Comparison of ENCODE assay signal across 9 cellular contexts in the genomic region with DNA sequence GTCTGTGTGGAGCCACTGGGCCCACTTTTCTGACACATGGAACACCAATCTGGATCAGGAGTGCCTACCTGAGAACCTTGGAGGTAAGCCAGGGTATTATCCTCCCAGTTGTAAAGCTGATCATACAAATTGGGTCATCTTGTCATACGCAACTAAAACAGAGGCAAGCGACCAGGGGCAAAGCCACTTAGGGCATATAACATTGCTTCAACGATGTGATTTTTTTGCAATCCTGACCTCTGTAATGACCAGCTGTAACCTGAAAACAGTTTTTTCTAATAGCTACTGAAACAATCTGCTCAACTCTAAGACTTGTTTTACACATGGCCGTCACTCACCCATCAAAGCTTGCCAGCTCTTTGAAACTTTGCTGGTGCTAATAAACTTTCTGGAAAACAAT.
"Had no signal": no experiment of that assay in that cellular context is flagged by ENCODE, and none has a peak within 500 bp of the region (broad histone marks: within the 10 kb centered on the region; RNA-seq: fewer than 3 reads in every experiment).

No MANE protein-coding gene starts in this region.

- H3K4me3 Mint-ChIP-seq: GM23338, HFFc6, IgD-negative memory B cell had no signal

- H3K36me3 Mint-ChIP-seq: IgD-negative memory B cell had no signal

- H2AFZ ChIP-seq: GM23338 had no signal

- H3K4me3 ChIP-seq: GM23338, HAP-1 had no signal

- H3K36me3 ChIP-seq: HAP-1 had no signal

- ATAC-seq: GM23338, HCT116 had no signal

- DNase-seq: H7, HFFc6, KBM-7 had no signal

- H3K4me2 ChIP-seq: GM23338, KMS-11 had no signal

- H3K9ac ChIP-seq: KMS-11 had no signal

- FAIRE-seq: HTR-8/SVneo had no signal

- H3K27ac Mint-ChIP-seq: GM23338, HFFc6, IgD-negative memory B cell had no signal

- H3K27ac ChIP-seq: KMS-11 had no signal

- H3K9me3 ChIP-seq: HAP-1 had no signal
